In genomic region chr19:6773323-6773931, GRCh38 we compare ENCODE assay signal across 10 cellular contexts. TPM values are rescaled to one million over a fixed set of nuclear protein-coding genes. Genes with fewer than 3 reads are reported as not detected.
DNase-seq lines count a peak whose midpoint lies in the region; TF ChIP-seq lines count a peak whose summit lies in the region.
"Had no signal": no experiment of that assay in that cellular context is flagged by ENCODE, and none has a peak within 500 bp of the region (broad histone marks: within the 10 kb centered on the region; RNA-seq: fewer than 3 reads in every experiment).

No MANE protein-coding gene starts in this region.

- peaks cover 47% of the 10 kb centered on the region for H3K4me1 Mint-ChIP-seq in activated naive CD8-positive, alpha-beta T cell (ENCODE audit: low read depth)

- TF ChIP-seq POLR2A in GM19099 (IDR thresholded peaks at IDR 0.05; ENCODE audit: extremely low read depth, insufficient read length, low read depth) = peak; percentile 62

- H3K79me2 ChIP-seq in osteoblast (ENCODE audit: insufficient read depth, low read length) = no peaks in the 10 kb centered on the region

- H3K27me3 ChIP-seq in osteoblast (ENCODE audit: insufficient read depth, low read length) = no peaks in the 10 kb centered on the region

- TF ChIP-seq CTCF in osteoblast (IDR thresholded peaks at IDR 0.05; ENCODE audit: extremely low read depth, low read depth, low read length) = no peak

- no peaks in the 10 kb centered on the region for H3K36me3 ChIP-seq in osteoblast (ENCODE audit: insufficient read depth, low read length)

- H3K27me3 Mint-ChIP-seq in activated naive CD8-positive, alpha-beta T cell = no peaks in the 10 kb centered on the region

- H3K4me1 ChIP-seq in osteoblast (ENCODE audit: insufficient read depth, low read length) = no peaks in the 10 kb centered on the region

- H2AFZ ChIP-seq in osteoblast (ENCODE audit: low read length) = no peak overlapping the region

- peak overlapping the region; percentile 96 for H3K27ac Mint-ChIP-seq in activated naive CD8-positive, alpha-beta T cell

- H3K9me3 Mint-ChIP-seq in activated naive CD8-positive, alpha-beta T cell (ENCODE audit: low read depth) = no peaks in the 10 kb centered on the region

- H3K4me3 Mint-ChIP-seq in activated naive CD8-positive, alpha-beta T cell = peak overlapping the region; percentile 88

- H3K4me2 ChIP-seq in osteoblast (ENCODE audit: insufficient read depth, low read length) = no peak overlapping the region

- DNase-seq in NOMO-1 treated with dmso at 0.1 percent for 144 hours (lab: John Stamatoyannopoulos, UW; ENCODE audit: unreplicated experiment) = peak; percentile 48
- DNase-seq in osteoblast (ENCODE audit: insufficient read length, low spot score, missing footprints) = peak; percentile 62
- DNase-seq in NCI-H1417 (lab: John Stamatoyannopoulos, UW) = no peak
- DNase-seq in COR-L47 (lab: John Stamatoyannopoulos, UW) = no peak
- DNase-seq in ecto neural progenitor cell (ENCODE audit: low spot score) = no peak
- DNase-seq in NCI-H774 (lab: John Stamatoyannopoulos, UW) = no peak

- no peak overlapping the region for H3K27ac ChIP-seq in osteoblast (ENCODE audit: low read depth, low read length)

- H3K9me3 ChIP-seq in osteoblast (ENCODE audit: low read depth, low read length) = no peaks in the 10 kb centered on the region

- peaks cover 19% of the 10 kb centered on the region for H3K36me3 Mint-ChIP-seq in activated naive CD8-positive, alpha-beta T cell

- no peak overlapping the region for H3K4me3 ChIP-seq in osteoblast (ENCODE audit: insufficient read depth, low read length)

- no peaks in the 10 kb centered on the region for H4K20me1 ChIP-seq in osteoblast (ENCODE audit: insufficient read depth, low read length)

RNA-seq across cellular contexts. Expression of gene VAV1, which starts 0.9 kb away (rescaled TPM):
- total RNA-seq in osteoblast = 0.36 TPM in 1 of 2 replicates, not detected in the other
- total RNA-seq: fibroblast of villous mesenchyme, LHCN-M2 had no signal

RNA-seq across cellular contexts. Expression of gene SH2D3A, which starts 6.2 kb away (rescaled TPM):
- total RNA-seq in osteoblast = not detected in 2 replicates
- total RNA-seq: LHCN-M2 had no signal

RNA-seq across cellular contexts. Expression of gene TRIP10, which starts 33.9 kb away (rescaled TPM):
- total RNA-seq in osteoblast = 32.4 and 36.2 TPM in 2 replicates

RNA-seq across cellular contexts. Expression of gene GPR108, which starts 36.0 kb away (rescaled TPM):
- 42.3 and 52.2 TPM in 2 replicates for total RNA-seq in osteoblast

RNA-seq across cellular contexts. Expression of gene C3, which starts 53.0 kb away (rescaled TPM):
- 5.0 and 14.1 TPM in 2 replicates for total RNA-seq in osteoblast

Comparison
In these comparisons a context has a peak if more than half of its experiments do, and no peak if none do; other contexts are left out.
1. DNase-seq: peak in NOMO-1 treated with dmso at 0.1 percent for 144 hours (single experiment) and osteoblast (single experiment); none in NCI-H1417 (0 of 3), COR-L47 (single experiment), ecto neural progenitor cell (single experiment) and NCI-H774 (single experiment).